ENCODE assay signal across 18 cellular contexts in genomic region chr3:160477750-160478149, GRCh38.
"Had no signal": no experiment of that assay in that cellular context is flagged by ENCODE, and none has a peak within 500 bp of the region (broad histone marks: within the 10 kb centered on the region; RNA-seq: fewer than 3 reads in every experiment).

No MANE protein-coding gene starts in this region.

- H3K27ac Mint-ChIP-seq: activated CD4-positive, alpha-beta memory T cell treated with anti-CD3 and anti-CD28 coated beads, Interleukin-2, amount 10 ng/mL, durations not matched to agents 7 days and 5 days; activated CD4-positive, alpha-beta T cell treated with anti-CD3 and anti-CD28 coated beads for 36 hours; activated naive CD8-positive, alpha-beta T cell treated with anti-CD3 and anti-CD28 coated beads for 36 hours; activated T-cell treated with anti-CD3 and anti-CD28 coated beads, Interleukin-2, amount 50 U/mL, for 72 hours; dendritic cell treated with granulocyte-macrophage colony-stimulating factor and Interleukin-4, amounts not matched to agents 40 ng/mL and 50 ng/mL, for 4 days; effector memory CD8-positive, alpha-beta T cell; nephron progenitor cell had no signal

- DNase-seq: activated CD4-positive, alpha-beta memory T cell treated with anti-CD3 and anti-CD28 coated beads, Interleukin-2, amount 10 ng/mL, durations not matched to agents 7 days and 5 days; activated CD4-positive, alpha-beta T cell treated with anti-CD3 and anti-CD28 coated beads for 36 hours; activated CD8-positive, alpha-beta memory T cell treated with anti-CD3 and anti-CD28 coated beads, Interleukin-2, amount 50 U/mL, for 4 hours; activated gamma-delta T cell treated with Interleukin-2 at 50 U/mL for 16 hours; activated naive CD8-positive, alpha-beta T cell treated with anti-CD3 and anti-CD28 coated beads for 36 hours; activated T-cell treated with anti-CD3 and anti-CD28 coated beads, Interleukin-2, amount 50 U/mL, for 72 hours; aorta; central memory CD4-positive, alpha-beta T cell; effector memory CD8-positive, alpha-beta T cell; left ventricle myocardium superior; nephron progenitor cell; stimulated activated CD4-positive, alpha-beta T cell treated with anti-CD3 and anti-CD28 coated beads, Interleukin-4, amount 100 ng/mL, for 4 hours; stomach; T-helper 9 cell; thyroid gland; WERI-Rb-1 had no signal

- H3K27me3 ChIP-seq: thyroid gland had no signal

- H3K9me3 ChIP-seq: stomach, thyroid gland had no signal

- H3K4me1 Mint-ChIP-seq: activated CD4-positive, alpha-beta T cell treated with anti-CD3 and anti-CD28 coated beads for 36 hours; activated naive CD8-positive, alpha-beta T cell treated with anti-CD3 and anti-CD28 coated beads for 36 hours had no signal

- H3K36me3 Mint-ChIP-seq: activated naive CD8-positive, alpha-beta T cell treated with anti-CD3 and anti-CD28 coated beads for 36 hours had no signal

- H3K36me3 ChIP-seq: stomach, thyroid gland, WERI-Rb-1 had no signal

- H3K4me1 ChIP-seq: stomach, thyroid gland had no signal

- H3K4me3 Mint-ChIP-seq: activated CD4-positive, alpha-beta memory T cell treated with anti-CD3 and anti-CD28 coated beads, Interleukin-2, amount 10 ng/mL, durations not matched to agents 7 days and 5 days; activated CD4-positive, alpha-beta T cell treated with anti-CD3 and anti-CD28 coated beads for 36 hours; activated naive CD8-positive, alpha-beta T cell treated with anti-CD3 and anti-CD28 coated beads for 36 hours; activated T-cell treated with anti-CD3 and anti-CD28 coated beads, Interleukin-2, amount 50 U/mL, for 72 hours; dendritic cell treated with granulocyte-macrophage colony-stimulating factor and Interleukin-4, amounts not matched to agents 40 ng/mL and 50 ng/mL, for 4 days; effector memory CD8-positive, alpha-beta T cell; nephron progenitor cell had no signal

- H3K9me3 Mint-ChIP-seq: activated CD4-positive, alpha-beta memory T cell treated with anti-CD3 and anti-CD28 coated beads, Interleukin-2, amount 10 ng/mL, durations not matched to agents 7 days and 5 days; activated naive CD8-positive, alpha-beta T cell treated with anti-CD3 and anti-CD28 coated beads for 36 hours; activated T-cell treated with anti-CD3 and anti-CD28 coated beads, Interleukin-2, amount 50 U/mL, for 72 hours; dendritic cell treated with granulocyte-macrophage colony-stimulating factor and Interleukin-4, amounts not matched to agents 40 ng/mL and 50 ng/mL, for 4 days; effector memory CD8-positive, alpha-beta T cell; nephron progenitor cell had no signal

- H3K4me3 ChIP-seq: stomach, thyroid gland had no signal

- H3K27ac ChIP-seq: epithelial cell of prostate, stomach, thyroid gland, WERI-Rb-1 had no signal

- H3K27me3 Mint-ChIP-seq: dendritic cell treated with granulocyte-macrophage colony-stimulating factor and Interleukin-4, amounts not matched to agents 40 ng/mL and 50 ng/mL, for 4 days had no signal

- ATAC-seq: activated CD4-positive, alpha-beta T cell treated with anti-CD3 and anti-CD28 coated beads for 36 hours; activated T-cell treated with anti-CD3 and anti-CD28 coated beads, Interleukin-2, amount 50 U/mL, for 72 hours; effector memory CD8-positive, alpha-beta T cell; left ventricle myocardium superior had no signal
